In genomic region chr10:78042752-78043104, GRCh38 we compare ENCODE assay signal across 21 cellular contexts. TPM values are rescaled to one million over a fixed set of nuclear protein-coding genes. Genes with fewer than 3 reads are reported as not detected.
DNase-seq lines count a peak whose midpoint lies in the region; ATAC-seq, FAIRE-seq and TF ChIP-seq lines count a peak whose summit lies in the region.
"Had no signal": no experiment of that assay in that cellular context is flagged by ENCODE, and none has a peak within 500 bp of the region (broad histone marks: within the 10 kb centered on the region; RNA-seq: fewer than 3 reads in every experiment).

No MANE protein-coding gene starts in this region.

- peaks cover 61% of the 10 kb centered on the region for H3K4me1 Mint-ChIP-seq in stimulated activated naive CD8-positive, alpha-beta T cell treated with anti-CD3 and anti-CD28 coated beads, Interleukin-15, Interleukin-2, amounts not matched to agents 100 ng/mL and 50 ng/mL, for 24 hours (ENCODE audit: low read depth)
- peaks cover 69% of the 10 kb centered on the region for H3K4me1 Mint-ChIP-seq in stimulated activated naive CD8-positive, alpha-beta T cell treated with anti-CD3 and anti-CD28 coated beads, Interleukin-15, amount 100 ng/mL, for 72 hours
- H3K4me1 Mint-ChIP-seq in stimulated activated naive B cell treated with anti-CD40 and anti-IgM and Interleukin-4, amounts not matched to agents 10 μg/mL and 1 μg/mL and 100 μg/mL, for 72 hours = peaks cover 44 to 70% of the 10 kb centered on the region in 2 donors

- no peaks in the 10 kb centered on the region for H3K27me3 ChIP-seq in K562 (ENCODE audit: control insufficient read depth in 2 of 2, insufficient read depth in 2 of 2, low read length in 2 of 2)
- no peaks in the 10 kb centered on the region for H3K27me3 ChIP-seq in H7 (ENCODE audit: control insufficient read depth, insufficient read depth, low read length)
- H3K27me3 ChIP-seq: heart right ventricle had no signal

- CTCF ChIA-PET in RWPE1 (lab: Yijun Ruan, JAX) (interaction anchor here (0.5 to 0.6 kb wide), 2 partner anchors 32 to 193 kb away, joined by 3 read pairs; no protein-coding TSS in a partner anchor), K562 (lab: Yijun Ruan, JAX; ENCODE audit: low intra/inter-chr PET ratio) (no interaction called here)

- no peak for TF ChIP-seq EP300 in K562 (IDR thresholded peaks at IDR 0.05; ENCODE audit: low read length)

- in situ Hi-C loops in K562 (cut with MboI) = loop anchor here (25.0 kb wide), 1 partner anchor 1145 kb away; no protein-coding TSS in a partner anchor

- TF ChIP-seq CTCF in RWPE1 (conservative IDR thresholded peaks at IDR 0.05; ENCODE audit: low read depth) (no peak), K562 (IDR thresholded peaks at IDR 0.05 in 2 of 3, conservative IDR thresholded peaks at IDR 0.05 in 1 of 3; ENCODE audit: insufficient read depth in 2 of 3, low read depth in 1 of 3, low read length in 3 of 3) (no peak)

- no peaks in the 10 kb centered on the region for H3K9me3 ChIP-seq in K562 (replicated peaks; ENCODE audit: control insufficient read depth, insufficient read depth, low read depth, low read length)
- H3K9me3 ChIP-seq: Caco-2, heart right ventricle had no signal

- no TSS peak for BruUV-seq in K562 (replicated peaks; lab: Mats Ljungman, UMichigan)

- H3K79me2 ChIP-seq in K562 (ENCODE audit: control insufficient read depth, insufficient read depth, low read length) = peaks cover 42% of the 10 kb centered on the region

- H3K27me3 Mint-ChIP-seq in stimulated activated naive CD8-positive, alpha-beta T cell treated with anti-CD3 and anti-CD28 coated beads, Interleukin-15, Interleukin-2, amounts not matched to agents 100 ng/mL and 50 ng/mL, for 24 hours = no peaks in the 10 kb centered on the region
- H3K27me3 Mint-ChIP-seq in stimulated activated naive CD8-positive, alpha-beta T cell treated with anti-CD3 and anti-CD28 coated beads, Interleukin-15, amount 100 ng/mL, for 72 hours = no peaks in the 10 kb centered on the region
- H3K27me3 Mint-ChIP-seq in stimulated activated naive B cell treated with anti-CD40 and anti-IgM and Interleukin-4, amounts not matched to agents 10 μg/mL and 1 μg/mL and 100 μg/mL, for 72 hours = no peaks in the 10 kb centered on the region
- H3K27me3 Mint-ChIP-seq: naive B cell, progenitor cell of endocrine pancreas had no signal

- H3K4me3 Mint-ChIP-seq in stimulated activated naive CD8-positive, alpha-beta T cell treated with anti-CD3 and anti-CD28 coated beads, Interleukin-15, Interleukin-2, amounts not matched to agents 100 ng/mL and 50 ng/mL, for 24 hours = no peak overlapping the region
- H3K4me3 Mint-ChIP-seq in stimulated activated naive CD8-positive, alpha-beta T cell treated with anti-CD3 and anti-CD28 coated beads, Interleukin-15, amount 100 ng/mL, for 72 hours = no peak overlapping the region
- H3K4me3 Mint-ChIP-seq in stimulated activated naive B cell treated with anti-CD40 and anti-IgM and Interleukin-4, amounts not matched to agents 10 μg/mL and 1 μg/mL and 100 μg/mL, for 72 hours = no peak overlapping the region
- H3K4me3 Mint-ChIP-seq: naive B cell had no signal

- H3K27ac Mint-ChIP-seq in stimulated activated naive CD8-positive, alpha-beta T cell treated with anti-CD3 and anti-CD28 coated beads, Interleukin-15, Interleukin-2, amounts not matched to agents 100 ng/mL and 50 ng/mL, for 24 hours = peak overlapping the region; percentile 27
- no peak overlapping the region for H3K27ac Mint-ChIP-seq in stimulated activated naive CD8-positive, alpha-beta T cell treated with anti-CD3 and anti-CD28 coated beads, Interleukin-15, amount 100 ng/mL, for 72 hours
- H3K27ac Mint-ChIP-seq in stimulated activated naive B cell treated with anti-CD40 and anti-IgM and Interleukin-4, amounts not matched to agents 10 μg/mL and 1 μg/mL and 100 μg/mL, for 72 hours = peak overlapping the region; percentile 86

- 81% methylated on average over 6 of the region's 6 CpGs for WGBS in K562 (ENCODE audit: insufficient coverage, low coverage, missing lambda C conversion rate)

- no peak for DNase-seq in stimulated activated naive CD8-positive, alpha-beta T cell treated with anti-CD3 and anti-CD28 coated beads, Interleukin-15, amount 100 ng/mL, for 72 hours
- DNase-seq in RWPE1 (ENCODE audit: low spot score) = no peak
- DNase-seq in K562 (ENCODE audit: extremely low read depth in 1 of 4, low spot score in 3 of 4) = peak in 1 of 4 experiments; percentile 20
- DNase-seq in stimulated activated naive B cell treated with anti-CD40 and anti-IgM and Interleukin-4, amounts not matched to agents 10 μg/mL and 1 μg/mL and 100 μg/mL, for 72 hours = no peak
- no peak for DNase-seq in H7
- no peak for DNase-seq in glomerular visceral epithelial cell (ENCODE audit: extremely low spot score)
- no peak for DNase-seq in H54 (ENCODE audit: insufficient read length, low spot score)
- DNase-seq: activated CD4-positive, alpha-beta T cell treated with anti-CD3 and anti-CD28 coated beads, Interleukin-2, amount 50 U/mL, for 48 hours; AML-193; Caco-2; heart right ventricle; islet precursor cell; mammary epithelial cell; naive B cell; NCI-H1694; NCI-H226 had no signal

- TF ChIP-seq POLR2A in K562 (conservative IDR thresholded peaks at IDR 0.05) (peak; percentile 51; the same call in 1 of the 2 replicates), H54 (IDR thresholded peaks at IDR 0.05; ENCODE audit: low read depth, low read length) (no peak)

- peaks cover 14 to 50% of the 10 kb centered on the region in 2 experiments; a peak in 4 of 5 replicates for H3K4me1 ChIP-seq in K562 (replicated peaks in 1 of 2; ENCODE audit: control insufficient read depth in 2 of 2, insufficient read depth in 2 of 2, low read length in 2 of 2)
- H3K4me1 ChIP-seq: Caco-2 had no signal

- POLR2A ChIA-PET in RWPE1 (lab: Yijun Ruan, JAX; ENCODE audit: low non-redundant PET) (no interaction called here), K562 (lab: Yijun Ruan, JAX) (interaction anchor here (0.6 to 2.0 kb wide), 10 partner anchors 9 to 1230 kb away, joined by 3 to 23 read pairs (median 4); partner anchors contain the start of gene RPS24)

- H3K36me3 Mint-ChIP-seq in stimulated activated naive CD8-positive, alpha-beta T cell treated with anti-CD3 and anti-CD28 coated beads, Interleukin-15, Interleukin-2, amounts not matched to agents 100 ng/mL and 50 ng/mL, for 24 hours (ENCODE audit: low read depth) = peaks cover 59% of the 10 kb centered on the region
- H3K36me3 Mint-ChIP-seq in stimulated activated naive B cell treated with anti-CD40 and anti-IgM and Interleukin-4, amounts not matched to agents 10 μg/mL and 1 μg/mL and 100 μg/mL, for 72 hours = peaks cover 35 to 61% of the 10 kb centered on the region in 2 donors

- H3K9me3 Mint-ChIP-seq in stimulated activated naive CD8-positive, alpha-beta T cell treated with anti-CD3 and anti-CD28 coated beads, Interleukin-15, Interleukin-2, amounts not matched to agents 100 ng/mL and 50 ng/mL, for 24 hours = no peaks in the 10 kb centered on the region
- no peaks in the 10 kb centered on the region for H3K9me3 Mint-ChIP-seq in stimulated activated naive CD8-positive, alpha-beta T cell treated with anti-CD3 and anti-CD28 coated beads, Interleukin-15, amount 100 ng/mL, for 72 hours
- H3K9me3 Mint-ChIP-seq in stimulated activated naive B cell treated with anti-CD40 and anti-IgM and Interleukin-4, amounts not matched to agents 10 μg/mL and 1 μg/mL and 100 μg/mL, for 72 hours = no peaks in the 10 kb centered on the region
- H3K9me3 Mint-ChIP-seq: naive B cell had no signal

- peaks cover 72% of the 10 kb centered on the region for H4K20me1 ChIP-seq in K562 (replicated peaks; ENCODE audit: control insufficient read depth, insufficient read depth, low read length)

- intact Hi-C loops in K562 (cut with micrococcal nuclease) = loop anchor here (2.0 to 10.0 kb wide), 2 partner anchors 162 to 260 kb away; no protein-coding TSS in a partner anchor

- no peak overlapping the region for H3K9ac ChIP-seq in K562 (ENCODE audit: insufficient read depth in 1 of 2, low read depth in 2 of 2, low read length in 2 of 2)

- H3K4me2 ChIP-seq in K562 (ENCODE audit: insufficient read depth, low read length) = no peak overlapping the region

- no peak for FAIRE-seq in K562 (lab: Jason Lieb, UNC)
- no peak for FAIRE-seq in H54 (lab: Jason Lieb, UNC)
- FAIRE-seq: colon, HTR-8/SVneo, TTC549 had no signal

- TF ChIP-seq RAD21 in K562 (CRISPR knock-in tag; conservative IDR thresholded peaks at IDR 0.05 in 1 of 2, IDR thresholded peaks at IDR 0.05 in 1 of 2) = no peak; a peak in 1 of 4 replicates

- H3K9me1 ChIP-seq in K562 (ENCODE audit: control insufficient read depth, insufficient read depth, low read length) = peaks cover 13% of the 10 kb centered on the region

- H3K27ac ChIP-seq in RWPE1 = peak overlapping the region; percentile 42
- peak overlapping the region; percentile 20; the same call in 1 of the 3 replicates for H3K27ac ChIP-seq in K562 (ENCODE audit: extremely low read depth, low read depth, low read length)
- H3K27ac ChIP-seq: heart right ventricle had no signal

- H3K4me3 ChIP-seq in K562 = no peak overlapping the region
- no peak overlapping the region for H3K4me3 ChIP-seq in H7 (ENCODE audit: insufficient read depth, low read depth, low read length)
- H3K4me3 ChIP-seq: heart right ventricle had no signal

- H2AFZ ChIP-seq in K562 (ENCODE audit: low read depth, low read length) = no peak overlapping the region

- peaks cover 51% of the 10 kb centered on the region for H3K36me3 ChIP-seq in K562 (ENCODE audit: control insufficient read depth, insufficient read depth, low read length)
- peaks cover 44% of the 10 kb centered on the region for H3K36me3 ChIP-seq in H7 (replicated peaks; ENCODE audit: control insufficient read depth, insufficient read depth, low read length)

- ATAC-seq in stimulated activated naive CD8-positive, alpha-beta T cell treated with anti-CD3 and anti-CD28 coated beads, Interleukin-15, amount 100 ng/mL, for 72 hours = no peak
- ATAC-seq in K562 = peak; percentile 7
- no peak for ATAC-seq in stimulated activated naive B cell treated with anti-CD40 and anti-IgM and Interleukin-4, amounts not matched to agents 10 μg/mL and 1 μg/mL and 100 μg/mL, for 72 hours (replicated peaks)

RNA-seq across cellular contexts. Expression of gene RPS24, which starts 9.1 kb away (rescaled TPM):
- total RNA-seq in K562 (2011; cell fraction: chromatin; rRNA removed; ENCODE audit: low replicate concordance) = 362 and 686 TPM in 2 replicates
- total RNA-seq in K562 (2011; cell fraction: nucleolus; rRNA removed) = 441 and 473 TPM in 2 replicates
- 774 and 1,438 TPM in 2 replicates for total RNA-seq in K562 (2011; cell fraction: nucleoplasm; rRNA removed)
- 2,880 and 3,475 TPM in 2 replicates for total RNA-seq in K562 (2014; rRNA removed)
- 5,944 and 6,754 TPM in 2 replicates for total RNA-seq in K562 (2014; rRNA removed; fragmentation: Illumina TruSeq; extraction: Trizol)
- total RNA-seq in K562 (2015; rRNA removed; fragmentation: Illumina TruSeq; extraction: Trizol) = 6,744 and 6,794 TPM in 2 replicates
- 2,044 and 2,299 TPM in 2 replicates for total RNA-seq in K562 (2021)
- 5,671 and 6,768 TPM in 2 replicates for polyA plus RNA-seq in K562 (2011; rRNA removed)
- 3,757 and 6,743 TPM in 2 replicates for polyA plus RNA-seq in K562 (2011; cell fraction: cytosol; rRNA removed)
- polyA plus RNA-seq in K562 (2011; cell fraction: nucleus; rRNA removed) = 766 and 1,619 TPM in 2 replicates
- 4,810 and 5,215 TPM in 2 replicates for polyA plus RNA-seq in K562 (2012)
- 6,207 and 7,307 TPM in 2 replicates for polyA plus RNA-seq in K562 (2014; fragmentation: Illumina TruSeq; extraction: Trizol)
- polyA plus RNA-seq in K562 (2014; fragmentation: Nextera tagmentation; extraction: Ambion mirVana) = 1,000 to 10,000 TPM; 1,947 to 2,307 TPM
- polyA plus RNA-seq in K562 (2014; rRNA removed) = 5,755 and 6,708 TPM in 2 replicates
- polyA minus RNA-seq in K562 (2011; rRNA and poly(A)+ RNA removed) = 2,288 and 2,688 TPM in 2 replicates
- polyA minus RNA-seq in K562 (2011; cell fraction: cytosol; rRNA and poly(A)+ RNA removed) = 817 and 998 TPM in 2 replicates
- polyA minus RNA-seq in K562 (2011; cell fraction: nucleus; rRNA and poly(A)+ RNA removed) = 229 and 608 TPM in 2 replicates
- 1,301 and 1,944 TPM in 2 replicates for total RNA-seq in H7 (2014; rRNA removed; shearing (Covaris generic))

RNA-seq across cellular contexts. Expression of gene POLR3A, which starts 13.4 kb away (rescaled TPM):
- 123 and 132 TPM in 2 replicates for total RNA-seq in K562 (2011; cell fraction: chromatin; rRNA removed; ENCODE audit: low replicate concordance)
- total RNA-seq in K562 (2011; cell fraction: nucleolus; rRNA removed) = 73.2 and 88.4 TPM in 2 replicates
- 85.6 and 96.2 TPM in 2 replicates for total RNA-seq in K562 (2011; cell fraction: nucleoplasm; rRNA removed)
- total RNA-seq in K562 (2014; rRNA removed) (32.5 and 32.8 TPM in 2 replicates), K562 (2014; rRNA removed; fragmentation: Illumina TruSeq; extraction: Trizol) (24.0 and 25.5 TPM in 2 replicates), K562 (2015; rRNA removed; fragmentation: Illumina TruSeq; extraction: Trizol) (24.8 and 26.7 TPM in 2 replicates), K562 (2021) (37.0 TPM in 2 replicates)
- polyA plus RNA-seq in K562 (2011; rRNA removed) (19.0 and 22.9 TPM in 2 replicates), K562 (2014; fragmentation: Illumina TruSeq; extraction: Trizol) (28.4 and 33.1 TPM in 2 replicates), K562 (2014; fragmentation: Nextera tagmentation; extraction: Ambion mirVana) (10 to 100 TPM; 14.9 to 28.8 TPM), K562 (2014; rRNA removed) (20.2 and 21.2 TPM in 2 replicates)
- 14.9 and 16.1 TPM in 2 replicates for polyA plus RNA-seq in K562 (2011; cell fraction: cytosol; rRNA removed)
- 28.0 and 28.6 TPM in 2 replicates for polyA plus RNA-seq in K562 (2011; cell fraction: nucleus; rRNA removed)
- 15.5 and 16.9 TPM in 2 replicates for polyA plus RNA-seq in K562 (2012)
- polyA minus RNA-seq in K562 (2011; rRNA and poly(A)+ RNA removed) = 65.0 and 86.0 TPM in 2 replicates
- polyA minus RNA-seq in K562 (2011; cell fraction: cytosol; rRNA and poly(A)+ RNA removed) = 34.2 and 43.2 TPM in 2 replicates
- polyA minus RNA-seq in K562 (2011; cell fraction: nucleus; rRNA and poly(A)+ RNA removed) = 46.7 and 67.6 TPM in 2 replicates
- 12.3 and 14.3 TPM in 2 replicates for total RNA-seq in H7 (2014; rRNA removed; shearing (Covaris generic))

Comparison
In these comparisons a context has a peak if more than half of its experiments do, and no peak if none do; other contexts are left out.
1. H3K27ac Mint-ChIP-seq: peak in stimulated activated naive CD8-positive, alpha-beta T cell treated with anti-CD3 and anti-CD28 coated beads, Interleukin-15, Interleukin-2, amounts not matched to agents 100 ng/mL and 50 ng/mL, for 24 hours (single experiment) and stimulated activated naive B cell treated with anti-CD40 and anti-IgM and Interleukin-4, amounts not matched to agents 10 μg/mL and 1 μg/mL and 100 μg/mL, for 72 hours (single experiment); none in stimulated activated naive CD8-positive, alpha-beta T cell treated with anti-CD3 and anti-CD28 coated beads, Interleukin-15, amount 100 ng/mL, for 72 hours (0 of 2).